9 cellular contexts compared by ENCODE assay signal in genomic region chr4:130336585-130337217, GRCh38.
DNase-seq lines count a peak whose midpoint lies in the region; ATAC-seq, FAIRE-seq and TF ChIP-seq lines count a peak whose summit lies in the region.
"Had no signal": no experiment of that assay in that cellular context is flagged by ENCODE, and none has a peak within 500 bp of the region (broad histone marks: within the 10 kb centered on the region; RNA-seq: fewer than 3 reads in every experiment).

No MANE protein-coding gene starts in this region.

- H3K36me3 ChIP-seq in OCI-LY7 (ENCODE audit: insufficient read depth, low read length) (no peaks in the 10 kb centered on the region), hepatocyte (replicated peaks; ENCODE audit: insufficient read depth, low read depth) (no peaks in the 10 kb centered on the region)

- FAIRE-seq in A204.1 (lab: Jason Lieb, UNC): peak; percentile 43
- no peak for FAIRE-seq in RCC 7860 (lab: Jason Lieb, UNC)
- FAIRE-seq: colon had no signal

- H3K27me3 ChIP-seq in hepatocyte: no peaks in the 10 kb centered on the region

- H3K27ac ChIP-seq in OCI-LY7 (ENCODE audit: low read depth, low read length, poor library complexity, severe bottlenecking): no peak overlapping the region
- H3K27ac ChIP-seq in hepatocyte: no peak overlapping the region

- H2AFZ ChIP-seq in OCI-LY7 (ENCODE audit: low read length) (no peak overlapping the region; the same call in 1 of the 2 replicates), hepatocyte (no peak overlapping the region)

- WGBS in hepatocyte (ENCODE audit: low lambda C conversion rate, missing lambda C conversion rate): 59% methylated on average over 5 of the region's 5 CpGs

- intact Hi-C loops in OCI-LY7 (cut with micrococcal nuclease; ENCODE audit: unreplicated experiment): no loop called here
- intact Hi-C loops in head of caudate nucleus (cut with DNase I): no loop called here

- POLR2A ChIA-PET in OCI-LY7 (lab: Charles Lee): no interaction called here

- no peaks in the 10 kb centered on the region for H4K20me1 ChIP-seq in OCI-LY7 (ENCODE audit: insufficient read depth, low read length)
- H4K20me1 ChIP-seq in hepatocyte (ENCODE audit: insufficient read depth, poor library complexity, severe bottlenecking): no peaks in the 10 kb centered on the region

- BruUV-seq in OCI-LY7 (replicated peaks; lab: Mats Ljungman, UMichigan): no TSS peak

- H3K4me3 ChIP-seq in OCI-LY7 (ENCODE audit: low read depth, low read length, poor library complexity, severe bottlenecking): no peak overlapping the region
- no peak overlapping the region for H3K4me3 ChIP-seq in hepatocyte

- DNase-seq in OCI-LY7 (ENCODE audit: low spot score): peak; percentile 60
- DNase-seq in hepatocyte (ENCODE audit: low spot score): peak; percentile 19
- DNase-seq in head of caudate nucleus: no peak
- no peak for DNase-seq in midbrain (lab: John Stamatoyannopoulos, UW)
- DNase-seq in RCC 7860 (ENCODE audit: low spot score): no peak

- H3K4me1 ChIP-seq in OCI-LY7 (ENCODE audit: insufficient read depth, low read length, poor library complexity, severe bottlenecking) (peaks cover 8% of the 10 kb centered on the region), hepatocyte (ENCODE audit: insufficient read depth) (no peaks in the 10 kb centered on the region)

- H3K9me2 ChIP-seq in OCI-LY7 (ENCODE audit: insufficient read depth, low read length): no peaks in the 10 kb centered on the region
- no peaks in the 10 kb centered on the region for H3K9me2 ChIP-seq in hepatocyte (replicated peaks; ENCODE audit: insufficient read depth)

- CTCF ChIA-PET in OCI-LY7 (lab: Charles Lee; ENCODE audit: unreplicated experiment): no interaction called here

- peak; percentile 93 for ATAC-seq in GM18519 (IDR thresholded peaks at IDR 0.05; ENCODE audit: low FRiP score, unreplicated experiment)
- ATAC-seq in HG02981 (IDR thresholded peaks at IDR 0.05; ENCODE audit: unreplicated experiment): peak; percentile 87

- H3K4me2 ChIP-seq in OCI-LY7 (ENCODE audit: low read length) (peak overlapping the region; percentile 26; the same call in 1 of the 2 replicates), hepatocyte (no peak overlapping the region)

- H3K79me2 ChIP-seq in OCI-LY7 (ENCODE audit: insufficient read depth, low read depth, low read length) (no peaks in the 10 kb centered on the region), hepatocyte (no peaks in the 10 kb centered on the region)

- H3K9me3 ChIP-seq in OCI-LY7 (ENCODE audit: low read length) (no peaks in the 10 kb centered on the region), hepatocyte (ENCODE audit: low read depth) (no peaks in the 10 kb centered on the region)

- TF ChIP-seq CTCF in OCI-LY7 (conservative IDR thresholded peaks at IDR 0.05; ENCODE audit: low read length) (peak; percentile 85), hepatocyte (IDR thresholded peaks at IDR 0.05; ENCODE audit: poor library complexity) (peak; percentile 45)

Comparison
In these comparisons a context has a peak if more than half of its experiments do, and no peak if none do; other contexts are left out.
1. DNase-seq: peak in OCI-LY7 (single experiment) and hepatocyte (single experiment); none in head of caudate nucleus (0 of 42), midbrain (single experiment) and RCC 7860 (single experiment).